Comparison of ENCODE assay signal across 10 cellular contexts in genomic region chr9:19410195-19410503, GRCh38. TPM values are rescaled to one million over a fixed set of nuclear protein-coding genes. Genes with fewer than 3 reads are reported as not detected.
DNase-seq lines count a peak whose midpoint lies in the region; ATAC-seq, FAIRE-seq and TF ChIP-seq lines count a peak whose summit lies in the region.
"Had no signal": no experiment of that assay in that cellular context is flagged by ENCODE, and none has a peak within 500 bp of the region (broad histone marks: within the 10 kb centered on the region; RNA-seq: fewer than 3 reads in every experiment).

No MANE protein-coding gene starts in this region.

- H3K27ac Mint-ChIP-seq in activated naive CD4-positive, alpha-beta T cell treated with anti-CD3 and anti-CD28 coated beads, Interleukin-2, amount 10 ng/mL, durations not matched to agents 7 days and 5 days, result no peak overlapping the region
- H3K27ac Mint-ChIP-seq in activated naive CD4-positive, alpha-beta T cell treated with anti-CD3 and anti-CD28 coated beads, Interleukin-2, amount 50 U/mL, for 72 hours, result peak overlapping the region in 1 of 2 donors; percentile 87
- peak overlapping the region; percentile 91 for H3K27ac Mint-ChIP-seq in activated T-helper 17 cell treated with anti-CD3 and anti-CD28 coated beads, Interleukin-2, amount 50 U/mL, for 72 hours

- no peaks in the 10 kb centered on the region for H4K20me1 ChIP-seq in keratinocyte (ENCODE audit: control insufficient read depth, extremely low read depth, insufficient read depth, low read length)

- TF ChIP-seq CTCF in keratinocyte (optimal IDR thresholded peaks at IDR 0.05 in 1 of 3, IDR thresholded peaks at IDR 0.05 in 1 of 3, conservative IDR thresholded peaks at IDR 0.05 in 1 of 3; ENCODE audit: extremely low read depth in 1 of 3, insufficient read depth in 2 of 3, low read length in 3 of 3), result no peak

- FAIRE-seq in keratinocyte (lab: Jason Lieb, UNC), result no peak

- H3K9me3 Mint-ChIP-seq in activated naive CD4-positive, alpha-beta T cell treated with anti-CD3 and anti-CD28 coated beads, Interleukin-2, amount 10 ng/mL, durations not matched to agents 7 days and 5 days, result no peaks in the 10 kb centered on the region
- H3K9me3 Mint-ChIP-seq in activated naive CD4-positive, alpha-beta T cell treated with anti-CD3 and anti-CD28 coated beads, Interleukin-2, amount 50 U/mL, for 72 hours, result no peaks in the 10 kb centered on the region
- H3K9me3 Mint-ChIP-seq in activated T-helper 17 cell treated with anti-CD3 and anti-CD28 coated beads, Interleukin-2, amount 50 U/mL, for 72 hours, result no peaks in the 10 kb centered on the region

- no peak for ATAC-seq in activated naive CD4-positive, alpha-beta T cell treated with anti-CD3 and anti-CD28 coated beads, Interleukin-2, amount 50 U/mL, for 72 hours
- no peak for ATAC-seq in activated T-helper 17 cell treated with anti-CD3 and anti-CD28 coated beads, Interleukin-2, amount 50 U/mL, for 72 hours (replicated peaks)
- no peak for ATAC-seq in GM18520 (IDR thresholded peaks at IDR 0.05; ENCODE audit: unreplicated experiment)

- no peaks in the 10 kb centered on the region for H3K36me3 ChIP-seq in keratinocyte (ENCODE audit: control insufficient read depth in 2 of 2, extremely low read depth in 1 of 2, insufficient read depth in 2 of 2, low read length in 2 of 2)
- no peaks in the 10 kb centered on the region for H3K36me3 ChIP-seq in stomach smooth muscle (ENCODE audit: control insufficient read depth in 2 of 2, insufficient read depth in 2 of 2, low read length in 2 of 2)

- no peaks in the 10 kb centered on the region for H3K79me2 ChIP-seq in keratinocyte (ENCODE audit: control insufficient read depth, insufficient read depth, low read length)

- H3K4me3 ChIP-seq in keratinocyte (ENCODE audit: control insufficient read depth in 2 of 3, extremely low read depth in 1 of 3, insufficient read depth in 2 of 3, low read depth in 1 of 3, low read length in 3 of 3) (peak overlapping the region in 2 of 3 experiments; percentile 47 to 79), stomach smooth muscle (ENCODE audit: low read length in 2 of 2) (peak overlapping the region; percentile 85 to 93)

- H2AFZ ChIP-seq in keratinocyte (ENCODE audit: control insufficient read depth, low read length), result no peak overlapping the region

- peak overlapping the region; percentile 94 for H3K4me3 Mint-ChIP-seq in activated naive CD4-positive, alpha-beta T cell treated with anti-CD3 and anti-CD28 coated beads, Interleukin-2, amount 10 ng/mL, durations not matched to agents 7 days and 5 days
- H3K4me3 Mint-ChIP-seq in activated T-helper 17 cell treated with anti-CD3 and anti-CD28 coated beads, Interleukin-2, amount 50 U/mL, for 72 hours, result peak overlapping the region; percentile 99

- peaks cover 3% of the 10 kb centered on the region for H3K36me3 Mint-ChIP-seq in activated naive CD4-positive, alpha-beta T cell treated with anti-CD3 and anti-CD28 coated beads, Interleukin-2, amount 10 ng/mL, durations not matched to agents 7 days and 5 days
- peaks cover 0 to 9% of the 10 kb centered on the region in 2 donors for H3K36me3 Mint-ChIP-seq in activated naive CD4-positive, alpha-beta T cell treated with anti-CD3 and anti-CD28 coated beads, Interleukin-2, amount 50 U/mL, for 72 hours
- H3K36me3 Mint-ChIP-seq in activated T-helper 17 cell treated with anti-CD3 and anti-CD28 coated beads, Interleukin-2, amount 50 U/mL, for 72 hours (ENCODE audit: low read depth), result no peaks in the 10 kb centered on the region

- DNase-seq in activated naive CD4-positive, alpha-beta T cell treated with anti-CD3 and anti-CD28 coated beads, Interleukin-2, amount 10 ng/mL, durations not matched to agents 7 days and 5 days, result no peak
- no peak for DNase-seq in activated naive CD4-positive, alpha-beta T cell treated with anti-CD3 and anti-CD28 coated beads, Interleukin-2, amount 50 U/mL, for 72 hours (ENCODE audit: low spot score in 2 of 2)
- DNase-seq in keratinocyte (ENCODE audit: low read depth, low spot score), result no peak
- DNase-seq in ecto neural progenitor cell (ENCODE audit: low spot score), result no peak
- DNase-seq in AG08396 (ENCODE audit: low spot score), result no peak
- DNase-seq: activated CD4-positive, alpha-beta T cell treated with anti-CD3 and anti-CD28 coated beads for 1 hour; stimulated activated CD4-positive, alpha-beta T cell treated with anti-CD3 and anti-CD28 coated beads, Interleukin-2, amount 100 ng/mL, for 24 hours had no signal

- peaks cover 18% of the 10 kb centered on the region for H3K4me1 Mint-ChIP-seq in activated naive CD4-positive, alpha-beta T cell treated with anti-CD3 and anti-CD28 coated beads, Interleukin-2, amount 10 ng/mL, durations not matched to agents 7 days and 5 days
- peaks cover 6% of the 10 kb centered on the region for H3K4me1 Mint-ChIP-seq in activated T-helper 17 cell treated with anti-CD3 and anti-CD28 coated beads, Interleukin-2, amount 50 U/mL, for 72 hours

- dilution Hi-C loops in keratinocyte (cut with MboI; ENCODE audit: extremely low pct_ligation_motif_present, low sequenced_read_pairs), result no loop called here

- H3K27ac ChIP-seq in keratinocyte (ENCODE audit: control insufficient read depth, insufficient read depth, low read length) (no peak overlapping the region), stomach smooth muscle (ENCODE audit: low read length) (no peak overlapping the region)

- no peaks in the 10 kb centered on the region for H3K9me1 ChIP-seq in keratinocyte (ENCODE audit: control insufficient read depth, extremely low read depth, insufficient read depth, low read length)

- H3K4me2 ChIP-seq in keratinocyte (ENCODE audit: control insufficient read depth, extremely low read depth, insufficient read depth, low read depth, low read length), result peak overlapping the region; percentile 89

- no peaks in the 10 kb centered on the region for H3K27me3 ChIP-seq in keratinocyte (ENCODE audit: control insufficient read depth, extremely low read depth, insufficient read depth, low read length)
- no peaks in the 10 kb centered on the region for H3K27me3 ChIP-seq in stomach smooth muscle (ENCODE audit: control insufficient read depth in 1 of 2, insufficient read depth in 2 of 2, low read length in 2 of 2)

- H3K4me1 ChIP-seq in keratinocyte (ENCODE audit: control insufficient read depth, extremely low read depth, insufficient read depth, low read length), result peaks cover 14% of the 10 kb centered on the region
- H3K4me1 ChIP-seq in stomach smooth muscle (ENCODE audit: control insufficient read depth, insufficient read depth, low read length), result peaks cover 24% of the 10 kb centered on the region

- H3K9me3 ChIP-seq in keratinocyte (ENCODE audit: control insufficient read depth, low read depth, low read length) (no peaks in the 10 kb centered on the region), stomach smooth muscle (ENCODE audit: control insufficient read depth in 2 of 2, low read length in 2 of 2) (no peaks in the 10 kb centered on the region)

- peaks cover 27% of the 10 kb centered on the region for H3K27me3 Mint-ChIP-seq in activated naive CD4-positive, alpha-beta T cell treated with anti-CD3 and anti-CD28 coated beads, Interleukin-2, amount 10 ng/mL, durations not matched to agents 7 days and 5 days
- H3K27me3 Mint-ChIP-seq in activated T-helper 17 cell treated with anti-CD3 and anti-CD28 coated beads, Interleukin-2, amount 50 U/mL, for 72 hours, result no peaks in the 10 kb centered on the region

- H3K9ac ChIP-seq in keratinocyte (ENCODE audit: control insufficient read depth, extremely low read depth, insufficient read depth, low read length), result no peak overlapping the region
- peak overlapping the region in 1 of 2 donors; percentile 80 for H3K9ac ChIP-seq in stomach smooth muscle (ENCODE audit: low read length in 2 of 2)

- CTCF ChIA-PET in activated naive CD4-positive, alpha-beta T cell treated with anti-CD3 and anti-CD28 coated beads, Interleukin-2, amount 10 ng/mL, durations not matched to agents 7 days and 5 days (lab: Charles Lee), result no interaction called here

RNA-seq across cellular contexts. Expression of gene ACER2, which starts 1.3 kb away (rescaled TPM):
- 1 to 10 TPM; 1.2 to 4.3 TPM for total RNA-seq in activated naive CD4-positive, alpha-beta T cell treated with anti-CD3 and anti-CD28 coated beads, Interleukin-2, amount 50 U/mL, for 72 hours
- 1 to 10 TPM; 2.9 to 3.1 TPM for total RNA-seq in activated T-helper 17 cell treated with anti-CD3 and anti-CD28 coated beads, Interleukin-2, amount 50 U/mL, for 72 hours
- 3.2 to 4.3 TPM (median 4.2 TPM) in 3 replicates for polyA plus RNA-seq in keratinocyte
- 0.31 TPM for polyA plus RNA-seq in keratinocyte (2011; ENCODE audit: low read depth)
- polyA plus RNA-seq in keratinocyte (2011; cell fraction: cytosol; rRNA removed), result 1.7 and 3.3 TPM in 2 replicates
- polyA plus RNA-seq in keratinocyte (2011; cell fraction: nucleus; rRNA removed), result 6.0 and 7.2 TPM in 2 replicates
- polyA plus RNA-seq in keratinocyte (2012; ENCODE audit: low replicate concordance), result 2.2 and 2.9 TPM in 2 replicates
- 5.7 to 13.7 TPM (median 13.1 TPM) in 3 replicates for polyA minus RNA-seq in keratinocyte
- polyA minus RNA-seq in keratinocyte (2011; cell fraction: cytosol; rRNA and poly(A)+ RNA removed), result 3.5 TPM
- polyA minus RNA-seq in keratinocyte (2011; cell fraction: nucleus; rRNA and poly(A)+ RNA removed), result 10.4 and 11.4 TPM in 2 replicates

RNA-seq across cellular contexts. Expression of gene RPS6, which starts 30.1 kb away (rescaled TPM):
- 1,000 to 10,000 TPM; 2,954 to 3,448 TPM for total RNA-seq in activated naive CD4-positive, alpha-beta T cell treated with anti-CD3 and anti-CD28 coated beads, Interleukin-2, amount 50 U/mL, for 72 hours
- total RNA-seq in activated T-helper 17 cell treated with anti-CD3 and anti-CD28 coated beads, Interleukin-2, amount 50 U/mL, for 72 hours, result 1,000 to 10,000 TPM; 2,772 to 3,529 TPM
- 1,903 to 3,423 TPM (median 2,013 TPM) in 3 replicates for polyA plus RNA-seq in keratinocyte
- polyA plus RNA-seq in keratinocyte (2011; ENCODE audit: low read depth), result 2,401 TPM
- 3,013 and 3,358 TPM in 2 replicates for polyA plus RNA-seq in keratinocyte (2011; cell fraction: cytosol; rRNA removed)
- 662 and 843 TPM in 2 replicates for polyA plus RNA-seq in keratinocyte (2011; cell fraction: nucleus; rRNA removed)
- 1,771 and 2,753 TPM in 2 replicates for polyA plus RNA-seq in keratinocyte (2012; ENCODE audit: low replicate concordance)
- 193 to 899 TPM (median 839 TPM) in 3 replicates for polyA minus RNA-seq in keratinocyte
- 557 TPM for polyA minus RNA-seq in keratinocyte (2011; cell fraction: cytosol; rRNA and poly(A)+ RNA removed)
- 114 and 179 TPM in 2 replicates for polyA minus RNA-seq in keratinocyte (2011; cell fraction: nucleus; rRNA and poly(A)+ RNA removed)
